Comparison of ENCODE assay signal across 24 cellular contexts in the genomic region with DNA sequence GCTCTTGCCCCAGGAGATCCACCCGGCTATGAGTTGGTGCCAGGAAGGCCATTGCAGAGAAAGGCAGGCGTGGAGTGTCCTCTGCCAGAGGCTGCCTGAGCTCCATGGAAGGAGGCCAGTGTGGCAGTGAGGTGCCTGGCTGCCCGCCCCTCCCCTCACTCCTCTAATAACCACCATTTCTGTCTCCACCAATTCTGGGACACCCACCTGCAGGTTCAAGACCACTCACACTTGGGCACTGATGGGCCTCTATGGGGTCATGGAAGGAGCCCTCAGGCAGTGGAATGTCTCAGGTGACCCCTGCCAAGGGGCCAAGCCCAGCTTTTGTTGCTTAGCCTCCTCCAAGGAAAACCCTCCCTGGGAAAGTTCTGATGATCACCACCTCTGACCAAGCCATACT.
"Had no signal": no experiment of that assay in that cellular context is flagged by ENCODE, and none has a peak within 500 bp of the region (broad histone marks: within the 10 kb centered on the region; RNA-seq: fewer than 3 reads in every experiment).

No MANE protein-coding gene starts in this region.

- H3K27me3 ChIP-seq: right lobe of liver, tibial nerve, upper lobe of right lung, uterus had no signal

- H3K27ac Mint-ChIP-seq: memory B cell; naive thymus-derived CD8-positive, alpha-beta T cell; nephron progenitor cell; progenitor cell of endocrine pancreas; stimulated activated naive B cell treated with anti-CD40 and anti-IgM and Interleukin-4, amounts not matched to agents 10 μg/mL and 1 μg/mL and 100 μg/mL, for 72 hours; stimulated activated naive CD8-positive, alpha-beta T cell treated with anti-CD3 and anti-CD28 coated beads, Interleukin-15, Interleukin-2, amounts not matched to agents 100 ng/mL and 50 ng/mL, for 24 hours had no signal

- H3K9me3 ChIP-seq: gastrocnemius medialis, pancreas, right lobe of liver, upper lobe of right lung, uterus had no signal

- H3K4me1 ChIP-seq: gastrocnemius medialis, lower lobe of right lung, pancreas, tibial nerve, upper lobe of right lung, uterus had no signal

- H3K36me3 ChIP-seq: gastrocnemius medialis, lower lobe of right lung, pancreas, right lobe of liver, thoracic aorta, tibial nerve, upper lobe of right lung, uterus had no signal

- DNase-seq: cortex of kidney; dorsolateral prefrontal cortex; effector CD4-positive, alpha-beta T cell; foreskin fibroblast; gastrocnemius medialis; left ventricle myocardium superior; lower lobe of right lung; naive thymus-derived CD8-positive, alpha-beta T cell; nephron progenitor cell; occipital lobe; pancreas; right lobe of liver; small intestine; stimulated activated CD4-positive, alpha-beta T cell treated with anti-CD3 and anti-CD28 coated beads, Interleukin-15, amount 100 ng/mL, for 24 hours; stimulated activated CD4-positive, alpha-beta T cell treated with anti-CD3 and anti-CD28 coated beads, Interleukin-2, amount 100 ng/mL, for 48 hours; stimulated activated naive B cell treated with anti-CD40 and anti-IgM and Interleukin-4, amounts not matched to agents 10 μg/mL and 1 μg/mL and 100 μg/mL, for 72 hours; upper lobe of right lung; uterus had no signal

- ATAC-seq: gastrocnemius medialis; naive thymus-derived CD8-positive, alpha-beta T cell; stimulated activated naive B cell treated with anti-CD40 and anti-IgM and Interleukin-4, amounts not matched to agents 10 μg/mL and 1 μg/mL and 100 μg/mL, for 72 hours had no signal

- H3K4me3 ChIP-seq: dorsolateral prefrontal cortex, gastrocnemius medialis, lower lobe of right lung, pancreas, right lobe of liver, thoracic aorta, tibial nerve, upper lobe of right lung, uterus had no signal

- H3K27ac ChIP-seq: dorsolateral prefrontal cortex, epithelial cell of prostate, gastrocnemius medialis, lower lobe of right lung, pancreas, right lobe of liver, thoracic aorta, tibial nerve, upper lobe of right lung, uterus had no signal

- H3K4me3 Mint-ChIP-seq: memory B cell; naive thymus-derived CD8-positive, alpha-beta T cell; stimulated activated naive B cell treated with anti-CD40 and anti-IgM and Interleukin-4, amounts not matched to agents 10 μg/mL and 1 μg/mL and 100 μg/mL, for 72 hours; stimulated activated naive CD8-positive, alpha-beta T cell treated with anti-CD3 and anti-CD28 coated beads, Interleukin-15, Interleukin-2, amounts not matched to agents 100 ng/mL and 50 ng/mL, for 24 hours had no signal

- H3K4me1 Mint-ChIP-seq: memory B cell; naive thymus-derived CD8-positive, alpha-beta T cell; stimulated activated naive B cell treated with anti-CD40 and anti-IgM and Interleukin-4, amounts not matched to agents 10 μg/mL and 1 μg/mL and 100 μg/mL, for 72 hours had no signal
